ENCODE assay signal across 24 cellular contexts in the genomic region with DNA sequence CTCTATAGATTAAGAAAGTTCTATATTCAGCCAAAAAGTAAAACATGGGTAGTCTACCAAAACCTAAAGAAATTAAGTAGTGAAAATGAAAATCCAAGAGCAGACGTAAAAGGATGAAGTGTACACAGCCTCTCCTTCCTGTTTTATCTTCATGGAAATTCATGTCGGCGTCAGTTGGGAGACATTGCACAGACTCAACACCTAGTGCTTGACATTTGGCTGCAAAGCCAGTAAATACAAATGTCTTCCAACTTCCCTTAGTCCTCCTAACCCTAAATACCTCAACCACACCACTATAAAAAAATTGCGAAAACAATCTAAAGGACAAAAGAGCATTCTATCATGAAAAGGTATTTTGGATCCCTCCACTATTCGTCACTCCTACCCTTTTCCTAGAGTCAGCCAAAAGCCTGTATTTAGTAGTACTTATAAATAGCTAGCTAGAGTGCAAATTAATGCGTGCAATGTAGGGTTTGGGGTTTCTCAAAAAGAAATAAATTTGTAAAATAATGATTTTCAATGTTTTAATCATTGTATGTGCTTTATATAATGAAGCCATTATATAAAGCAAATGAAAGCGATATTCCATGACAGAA. TPM values are rescaled to one million over a fixed set of nuclear protein-coding genes. Genes with fewer than 3 reads are reported as not detected.
"Had no signal": no experiment of that assay in that cellular context is flagged by ENCODE, and none has a peak within 500 bp of the region (broad histone marks: within the 10 kb centered on the region; RNA-seq: fewer than 3 reads in every experiment).

No MANE protein-coding gene starts in this region.

- H3K4me3 ChIP-seq: colonic mucosa, lung, right lobe of liver, stomach, testis, tibial artery had no signal

- H3K36me3 ChIP-seq: colonic mucosa, neutrophil, right lobe of liver, stomach, tibial artery had no signal

- DNase-seq: colonic mucosa; effector CD8-positive, alpha-beta T cell; endodermal cell; foreskin melanocyte; glutamatergic neuron; kidney; left colon; naive B cell; right lobe of liver; stimulated activated CD4-positive, alpha-beta T cell treated with anti-CD3 and anti-CD28 coated beads, Interleukin-2, amount 100 ng/mL, for 24 hours; stimulated activated CD4-positive, alpha-beta T cell treated with anti-CD3 and anti-CD28 coated beads, Interleukin-4, amount 100 ng/mL, for 24 hours; stimulated activated naive CD4-positive, alpha-beta T cell treated with Interleukin-2 at 50 U/mL for 16 hours; stomach; substantia nigra; testis; tibial artery had no signal

- FAIRE-seq: kidney had no signal

- H3K27me3 ChIP-seq: colonic mucosa, neutrophil, right lobe of liver, stomach, testis, tibial artery had no signal

- ATAC-seq: esophagus mucosa; left colon; natural killer cell treated with Interleukin-12 subunit alpha and Interleukin-12 subunit beta and Interleukin-15 and Interleukin-18, amount 100 ng/mL, for 72 hours; right lobe of liver; stimulated activated effector memory CD8-positive, alpha-beta T cell treated with anti-CD3 and anti-CD28 coated beads, Interleukin-12 subunit alpha, Interleukin-12 subunit beta, amount 100 ng/mL, for 72 hours had no signal

- H3K79me2 ChIP-seq: parathyroid adenoma had no signal

- H3K27ac ChIP-seq: colonic mucosa, epithelial cell of prostate, neutrophil, parathyroid adenoma, right lobe of liver, testis, tibial artery had no signal

- H3K9me3 ChIP-seq: colonic mucosa, neutrophil, right lobe of liver, stomach, testis, tibial artery had no signal

- H3K9ac ChIP-seq: parathyroid adenoma had no signal

- H2AFZ ChIP-seq: parathyroid adenoma had no signal

- H3K4me1 ChIP-seq: colonic mucosa, parathyroid adenoma, right lobe of liver, stomach, testis, tibial artery had no signal

RNA-seq across cellular contexts. Expression of a gene that starts 56.4 kb away (rescaled TPM):
- total RNA-seq: esophagus mucosa; mononuclear cell; natural killer cell treated with Interleukin-12 subunit alpha and Interleukin-12 subunit beta and Interleukin-15 and Interleukin-18, amount 100 ng/mL, for 72 hours had no signal
